16 cellular contexts compared by ENCODE assay signal in the genomic region with DNA sequence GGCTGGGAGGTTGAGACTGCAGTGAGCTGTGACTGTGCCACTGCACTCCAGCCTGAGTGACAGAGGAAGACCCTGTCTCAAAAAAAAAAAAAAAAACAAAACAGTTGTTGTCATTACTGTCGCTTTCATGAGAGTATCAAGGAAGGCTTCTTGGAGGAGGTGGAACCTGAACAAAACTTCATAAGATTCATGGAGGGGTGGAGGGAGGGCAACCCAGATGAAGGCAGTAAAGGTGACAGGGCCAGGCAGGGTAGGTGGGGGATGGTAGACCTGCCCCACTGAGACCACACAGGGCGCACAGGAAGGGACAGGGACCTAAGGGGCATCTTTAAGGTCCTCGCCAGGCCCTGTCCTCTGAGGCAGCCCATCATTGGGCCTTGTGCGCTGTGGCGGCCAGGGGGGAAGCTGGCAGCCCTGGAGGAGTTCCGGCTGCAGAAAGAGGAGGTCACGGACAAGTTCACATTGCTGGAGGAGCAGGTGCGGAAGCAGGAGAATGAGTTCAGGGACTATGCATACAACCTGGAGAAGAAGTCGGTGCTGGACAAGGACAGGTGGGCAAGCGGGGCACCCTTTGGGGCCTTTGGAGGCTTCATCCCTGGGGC. TPM values are rescaled to one million over a fixed set of nuclear protein-coding genes. Genes with fewer than 3 reads are reported as not detected.
DNase-seq lines count a peak whose midpoint lies in the region; ATAC-seq and TF ChIP-seq lines count a peak whose summit lies in the region.
"Had no signal": no experiment of that assay in that cellular context is flagged by ENCODE, and none has a peak within 500 bp of the region (broad histone marks: within the 10 kb centered on the region; RNA-seq: fewer than 3 reads in every experiment).

No MANE protein-coding gene starts in this region.

- H3K4me3 ChIP-seq in BLaER1 (no peak overlapping the region), GM23338 (no peak overlapping the region), neuronal stem cell (ENCODE audit: low read length in 2 of 2) (no peak overlapping the region)
- H3K4me3 ChIP-seq: GM23248 had no signal

- 0 out of 2 replicates have a peak, but pooled peaks cover 12% of the 10 kb centered on the region for H3F3A ChIP-seq in GM23338 (replicated peaks; ENCODE audit: low read depth)

- H4K8ac ChIP-seq in neuronal stem cell (ENCODE audit: low read depth, low read length) = peak overlapping the region; percentile 30

- DNase-seq in GM23338 (ENCODE audit: low spot score) (no peak), neuronal stem cell (ENCODE audit: low spot score) (no peak), GM03348 (ENCODE audit: low spot score) (no peak), NCI-H82 (lab: John Stamatoyannopoulos, UW) (no peak)
- no peak for DNase-seq in central memory CD8-positive, alpha-beta T cell (ENCODE audit: low spot score in 2 of 2)
- DNase-seq: Caco-2, GDM1, GM23248, NCI-H1105 treated with DMSO at 0.1 percent for 48 hours, NCI-H2081 treated with DMSO at 0.1 percent for 48 hours, SIG-M5 had no signal

- H4K20me1 ChIP-seq in BLaER1 = peaks cover 50% of the 10 kb centered on the region
- H4K20me1 ChIP-seq in GM23338 (replicated peaks; ENCODE audit: insufficient read depth) = no peaks in the 10 kb centered on the region

- no peaks in the 10 kb centered on the region for H3K36me3 ChIP-seq in BLaER1
- H3K36me3 ChIP-seq in GM23338 (ENCODE audit: insufficient read depth) = no peaks in the 10 kb centered on the region
- H3K36me3 ChIP-seq in neuronal stem cell (replicated peaks in 1 of 2; ENCODE audit: control insufficient read depth in 2 of 2, insufficient read depth in 2 of 2, low read length in 2 of 2) = no peaks in the 10 kb centered on the region

- H3K27ac ChIP-seq in BLaER1 (no peak overlapping the region), GM23338 (ENCODE audit: low read depth) (no peak overlapping the region), neuronal stem cell (replicated peaks; ENCODE audit: low read length) (no peak overlapping the region)
- H3K27ac ChIP-seq: GM23248 had no signal

- peaks cover 4% of the 10 kb centered on the region; the same call in 2 of the 3 replicates for H3K9me3 Mint-ChIP-seq in GM23338
- no peaks in the 10 kb centered on the region for H3K9me3 Mint-ChIP-seq in central memory CD8-positive, alpha-beta T cell

- TF ChIP-seq CTCF in GM23338 (conservative IDR thresholded peaks at IDR 0.05; ENCODE audit: low read depth in 2 of 2) = no peak

- no CpG with 5 or more reads among the region's 10 CpGs for WGBS in neuronal stem cell (ENCODE audit: extremely low coverage in 2 of 2, insufficient read length in 2 of 2, insufficient replicate concordance in 1 of 2), 2 donors

- no peaks in the 10 kb centered on the region for H3K9me3 ChIP-seq in BLaER1
- H3K9me3 ChIP-seq in neuronal stem cell (replicated peaks in 1 of 2; ENCODE audit: control insufficient read depth in 2 of 2, insufficient read depth in 1 of 2, low read depth in 1 of 2, low read length in 2 of 2) = peaks cover 0 to 3% of the 10 kb centered on the region in 2 donors
- H3K9me3 ChIP-seq: Caco-2 had no signal

- ATAC-seq in GM23338 (no peak), GM19397 (IDR thresholded peaks at IDR 0.05; ENCODE audit: unreplicated experiment) (no peak)
- ATAC-seq in central memory CD8-positive, alpha-beta T cell (replicated peaks; ENCODE audit: extremely low read depth, poor library complexity, severe bottlenecking) = no peak
- ATAC-seq: SK-N-SH treated with all-trans-retinoic acid at 6 μM for 48 hours had no signal

- no peak overlapping the region for H4K91ac ChIP-seq in neuronal stem cell (ENCODE audit: low read depth, low read length, poor library complexity)

- no peaks in the 10 kb centered on the region for H3K27me3 ChIP-seq in BLaER1
- no peaks in the 10 kb centered on the region for H3K27me3 ChIP-seq in GM23338 (ENCODE audit: insufficient read depth)
- peaks cover 0 to 10% (median 0%) of the 10 kb centered on the region in 3 experiments for H3K27me3 ChIP-seq in neuronal stem cell (ENCODE audit: control insufficient read depth in 3 of 3, insufficient read depth in 3 of 3, low read depth in 1 of 3, low read length in 3 of 3)

- H2AFZ ChIP-seq in GM23338 (no peak overlapping the region), neuronal stem cell (ENCODE audit: low read length) (no peak overlapping the region)
- H2AFZ ChIP-seq: GM23248 had no signal

- no peak overlapping the region for H3K9ac ChIP-seq in BLaER1
- no peak overlapping the region for H3K9ac ChIP-seq in neuronal stem cell (ENCODE audit: low read depth, low read length, poor library complexity)
- H3K9ac ChIP-seq: GM23248 had no signal

- H3K4me3 Mint-ChIP-seq in GM23338 = no peak overlapping the region
- H3K4me3 Mint-ChIP-seq in central memory CD8-positive, alpha-beta T cell = peak overlapping the region; percentile 47

- H2BK5ac ChIP-seq in neuronal stem cell (ENCODE audit: low read length) = no peak overlapping the region

- no peaks in the 10 kb centered on the region; the same call in 2 of the 3 replicates for H3K36me3 Mint-ChIP-seq in GM23338 (ENCODE audit: low read depth)
- H3K36me3 Mint-ChIP-seq in central memory CD8-positive, alpha-beta T cell (ENCODE audit: insufficient read depth) = peaks cover 5% of the 10 kb centered on the region

- H3K27me3 Mint-ChIP-seq in GM23338 (ENCODE audit: insufficient read depth, low read depth, poor library complexity) = peaks cover 14% of the 10 kb centered on the region
- no peaks in the 10 kb centered on the region for H3K27me3 Mint-ChIP-seq in central memory CD8-positive, alpha-beta T cell

- peaks cover 52% of the 10 kb centered on the region for H3K4me1 ChIP-seq in BLaER1
- peaks cover 15% of the 10 kb centered on the region for H3K4me1 ChIP-seq in GM23338 (ENCODE audit: insufficient read depth)
- peaks cover 10 to 28% of the 10 kb centered on the region in 2 donors for H3K4me1 ChIP-seq in neuronal stem cell (ENCODE audit: control insufficient read depth in 2 of 2, insufficient read depth in 1 of 2, low read depth in 1 of 2, low read length in 2 of 2)
- H3K4me1 ChIP-seq: Caco-2 had no signal

- peak overlapping the region; percentile 67 for H3K23ac ChIP-seq in neuronal stem cell (ENCODE audit: low read depth, low read length, poor library complexity)

- no peak overlapping the region for H2BK12ac ChIP-seq in neuronal stem cell (ENCODE audit: low read length)

- no peak overlapping the region for H3K18ac ChIP-seq in neuronal stem cell (ENCODE audit: low read length)

- H3K14ac ChIP-seq in neuronal stem cell (ENCODE audit: low read length) = peak overlapping the region; percentile 65

- peaks cover 4% of the 10 kb centered on the region for H3K79me1 ChIP-seq in neuronal stem cell (ENCODE audit: low read depth, low read length)

- no peak overlapping the region for H2BK15ac ChIP-seq in neuronal stem cell (ENCODE audit: low read length)

- H3K4me1 Mint-ChIP-seq in GM23338 = peaks cover 34% of the 10 kb centered on the region
- peaks cover 32% of the 10 kb centered on the region for H3K4me1 Mint-ChIP-seq in central memory CD8-positive, alpha-beta T cell

- no peaks in the 10 kb centered on the region for H3K79me2 ChIP-seq in GM23338 (replicated peaks; ENCODE audit: insufficient read depth)

- H3K4me2 ChIP-seq in BLaER1 (peak overlapping the region; percentile 90), GM23338 (no peak overlapping the region), neuronal stem cell (ENCODE audit: insufficient read depth, low read length, poor library complexity, severe bottlenecking) (no peak overlapping the region)

- H2BK120ac ChIP-seq in neuronal stem cell (ENCODE audit: low read depth, low read length) = no peak overlapping the region

- no peaks in the 10 kb centered on the region for H3K9me2 ChIP-seq in GM23338 (ENCODE audit: insufficient read depth)

- peak overlapping the region; percentile 60; the same call in 1 of the 2 replicates for H3K27ac Mint-ChIP-seq in GM23338
- no peak overlapping the region for H3K27ac Mint-ChIP-seq in central memory CD8-positive, alpha-beta T cell (ENCODE audit: low read depth)

- H2AK5ac ChIP-seq in neuronal stem cell (ENCODE audit: low read depth, low read length) = peak overlapping the region; percentile 86

- no peak overlapping the region for H3K4ac ChIP-seq in neuronal stem cell (ENCODE audit: low read length)

RNA-seq across cellular contexts. Expression of a gene that starts 3.5 kb away (rescaled TPM):
- 0.17 TPM in 1 of 2 replicates, not detected in the other for total RNA-seq in GM23338 (2014; rRNA removed; shearing (Covaris generic))
- polyA plus RNA-seq in GM23338 (2016; fragmentation: Nextera tagmentation; extraction: Ambion mirVana) = 0.55 and 0.78 TPM in 2 replicates
- polyA plus RNA-seq in neuronal stem cell (2013, experiment 1 of 2) = 0.03 TPM
- 0.06 TPM for polyA plus RNA-seq in neuronal stem cell (2013, experiment 2 of 2)
- total RNA-seq: Caco-2, Daoy, GM23248, RPMI7951 had no signal

RNA-seq across cellular contexts. Expression of a gene that starts 5.2 kb away (rescaled TPM):
- total RNA-seq in GM23338 (2014; rRNA removed; shearing (Covaris generic)) = 9.5 and 15.1 TPM in 2 replicates
- 18.6 and 18.9 TPM in 2 replicates for polyA plus RNA-seq in GM23338 (2016; fragmentation: Nextera tagmentation; extraction: Ambion mirVana)
- 4.0 TPM for polyA plus RNA-seq in neuronal stem cell (2013, experiment 1 of 2)
- 3.8 TPM for polyA plus RNA-seq in neuronal stem cell (2013, experiment 2 of 2)

RNA-seq across cellular contexts. Expression of a gene that starts 5.6 kb away (rescaled TPM):
- total RNA-seq in GM23338 (2014; rRNA removed; shearing (Covaris generic)) = not detected in 2 replicates
- not detected in 2 replicates for polyA plus RNA-seq in GM23338 (2016; fragmentation: Nextera tagmentation; extraction: Ambion mirVana)
- not detected for polyA plus RNA-seq in neuronal stem cell (2013, experiment 1 of 2)
- not detected for polyA plus RNA-seq in neuronal stem cell (2013, experiment 2 of 2)
- total RNA-seq: Caco-2, GM23248, RPMI7951 had no signal

RNA-seq across cellular contexts. Expression of a gene that starts 24.8 kb away (rescaled TPM):
- total RNA-seq in GM23338 (2014; rRNA removed; shearing (Covaris generic)) = 21.1 and 23.5 TPM in 2 replicates
- polyA plus RNA-seq in GM23338 (2016; fragmentation: Nextera tagmentation; extraction: Ambion mirVana) = 14.4 TPM in 2 replicates
- 16.4 TPM for polyA plus RNA-seq in neuronal stem cell (2013, experiment 1 of 2)
- polyA plus RNA-seq in neuronal stem cell (2013, experiment 2 of 2) = 16.7 TPM
